1 cellular context compared by ENCODE assay signal in the genomic region with DNA sequence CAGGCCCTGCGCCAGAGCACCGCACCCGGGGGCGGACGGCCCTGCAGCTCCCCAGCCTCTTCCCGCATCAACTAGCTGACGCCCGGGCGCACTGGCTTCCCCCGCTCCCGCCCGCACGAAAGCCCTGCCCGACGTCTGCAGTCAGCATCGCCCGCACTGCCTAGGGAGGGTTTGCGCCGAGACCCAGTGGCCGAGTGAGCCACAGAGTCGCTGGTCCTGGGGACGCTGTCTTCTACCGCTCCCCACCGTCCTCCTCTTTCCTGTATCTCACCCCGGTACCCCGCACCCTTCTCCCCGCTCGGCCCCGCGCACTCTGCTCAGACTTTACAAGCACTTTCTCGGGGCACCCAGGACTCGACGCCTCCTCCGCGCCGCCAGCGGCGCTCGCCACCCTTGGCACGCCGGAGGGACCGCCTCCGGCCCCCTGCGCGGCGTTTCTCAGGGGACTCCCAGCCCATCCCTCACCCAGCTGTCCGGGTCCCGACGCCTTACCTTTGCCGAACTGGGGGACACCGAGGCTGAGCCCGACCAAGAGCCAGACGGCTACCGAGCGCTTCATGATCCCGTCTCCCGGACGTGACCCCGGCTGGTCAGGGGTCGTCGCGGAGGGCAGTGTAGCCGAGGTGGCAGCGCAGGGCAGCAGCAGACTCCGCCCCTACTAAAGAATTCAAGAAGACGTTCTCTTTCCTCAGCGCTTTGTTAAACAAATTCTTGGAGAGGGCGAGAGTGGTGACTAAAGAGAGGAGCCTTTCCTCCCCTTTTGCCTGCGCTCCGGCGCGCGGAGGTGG.
TF ChIP-seq lines count a peak whose summit lies in the region.

No MANE protein-coding gene starts in this region.

TF ChIP-seq in H1, 55 proteins besides CTCF, POLR2A, EP300 and RAD21:
- TF ChIP-seq SUZ12 (IDR thresholded peaks at IDR 0.05; ENCODE audit: low read length) (peak; percentile 42; the same call in 1 of the 2 replicates), KDM4A (IDR thresholded peaks at IDR 0.05; ENCODE audit: low read depth, low read length, severe bottlenecking) (peak; percentile 97), TBP (IDR thresholded peaks at IDR 0.05; ENCODE audit: low read depth, low read length) (peak; percentile 41), EZH2 (IDR thresholded peaks at IDR 0.05; ENCODE audit: low read depth, low read length, severe bottlenecking) (peak; percentile 22), PHF8 (conservative IDR thresholded peaks at IDR 0.05; ENCODE audit: low read depth, low read length) (peak; percentile 65; the same call in 1 of the 2 replicates), POLR2AphosphoS5 (IDR thresholded peaks at IDR 0.05; ENCODE audit: low read depth, low read length) (peak; percentile 65; the same call in 1 of the 2 replicates), HDAC2 (IDR thresholded peaks at IDR 0.05; ENCODE audit: borderline replicate concordance in 1 of 2, low read depth in 2 of 2, low read length in 2 of 2) (peak in 1 of 2 experiments; percentile 29; a peak in 1 of 4 replicates), SIRT6 (IDR thresholded peaks at IDR 0.05; ENCODE audit: low read length) (no peak), CREB1 (IDR thresholded peaks at IDR 0.05) (peak; percentile 63), CTBP2 (IDR thresholded peaks at IDR 0.05; ENCODE audit: borderline replicate concordance, insufficient read depth, insufficient read length, low read length) (peak; percentile 63), TAF1 (IDR thresholded peaks at IDR 0.05; ENCODE audit: low read depth, low read length) (peak; percentile 50; the same call in 1 of the 2 replicates), SIN3A (conservative IDR thresholded peaks at IDR 0.05 in 1 of 2, IDR thresholded peaks at IDR 0.05 in 1 of 2; ENCODE audit: low read depth in 1 of 2, low read length in 2 of 2) (no peak), TEAD4 (IDR thresholded peaks at IDR 0.05; ENCODE audit: low read depth, low read length) (0 out of 2 replicates have a peak, but pooled peaks have one; percentile 16), SP2 (IDR thresholded peaks at IDR 0.05; ENCODE audit: low read length) (no peak), RBBP5 (IDR thresholded peaks at IDR 0.05; ENCODE audit: borderline replicate concordance, low read depth, low read length) (peak; percentile 98), ASH2L (IDR thresholded peaks at IDR 0.05; ENCODE audit: low read length) (peak; percentile 99)
- TF ChIP-seq, protein P1, sequence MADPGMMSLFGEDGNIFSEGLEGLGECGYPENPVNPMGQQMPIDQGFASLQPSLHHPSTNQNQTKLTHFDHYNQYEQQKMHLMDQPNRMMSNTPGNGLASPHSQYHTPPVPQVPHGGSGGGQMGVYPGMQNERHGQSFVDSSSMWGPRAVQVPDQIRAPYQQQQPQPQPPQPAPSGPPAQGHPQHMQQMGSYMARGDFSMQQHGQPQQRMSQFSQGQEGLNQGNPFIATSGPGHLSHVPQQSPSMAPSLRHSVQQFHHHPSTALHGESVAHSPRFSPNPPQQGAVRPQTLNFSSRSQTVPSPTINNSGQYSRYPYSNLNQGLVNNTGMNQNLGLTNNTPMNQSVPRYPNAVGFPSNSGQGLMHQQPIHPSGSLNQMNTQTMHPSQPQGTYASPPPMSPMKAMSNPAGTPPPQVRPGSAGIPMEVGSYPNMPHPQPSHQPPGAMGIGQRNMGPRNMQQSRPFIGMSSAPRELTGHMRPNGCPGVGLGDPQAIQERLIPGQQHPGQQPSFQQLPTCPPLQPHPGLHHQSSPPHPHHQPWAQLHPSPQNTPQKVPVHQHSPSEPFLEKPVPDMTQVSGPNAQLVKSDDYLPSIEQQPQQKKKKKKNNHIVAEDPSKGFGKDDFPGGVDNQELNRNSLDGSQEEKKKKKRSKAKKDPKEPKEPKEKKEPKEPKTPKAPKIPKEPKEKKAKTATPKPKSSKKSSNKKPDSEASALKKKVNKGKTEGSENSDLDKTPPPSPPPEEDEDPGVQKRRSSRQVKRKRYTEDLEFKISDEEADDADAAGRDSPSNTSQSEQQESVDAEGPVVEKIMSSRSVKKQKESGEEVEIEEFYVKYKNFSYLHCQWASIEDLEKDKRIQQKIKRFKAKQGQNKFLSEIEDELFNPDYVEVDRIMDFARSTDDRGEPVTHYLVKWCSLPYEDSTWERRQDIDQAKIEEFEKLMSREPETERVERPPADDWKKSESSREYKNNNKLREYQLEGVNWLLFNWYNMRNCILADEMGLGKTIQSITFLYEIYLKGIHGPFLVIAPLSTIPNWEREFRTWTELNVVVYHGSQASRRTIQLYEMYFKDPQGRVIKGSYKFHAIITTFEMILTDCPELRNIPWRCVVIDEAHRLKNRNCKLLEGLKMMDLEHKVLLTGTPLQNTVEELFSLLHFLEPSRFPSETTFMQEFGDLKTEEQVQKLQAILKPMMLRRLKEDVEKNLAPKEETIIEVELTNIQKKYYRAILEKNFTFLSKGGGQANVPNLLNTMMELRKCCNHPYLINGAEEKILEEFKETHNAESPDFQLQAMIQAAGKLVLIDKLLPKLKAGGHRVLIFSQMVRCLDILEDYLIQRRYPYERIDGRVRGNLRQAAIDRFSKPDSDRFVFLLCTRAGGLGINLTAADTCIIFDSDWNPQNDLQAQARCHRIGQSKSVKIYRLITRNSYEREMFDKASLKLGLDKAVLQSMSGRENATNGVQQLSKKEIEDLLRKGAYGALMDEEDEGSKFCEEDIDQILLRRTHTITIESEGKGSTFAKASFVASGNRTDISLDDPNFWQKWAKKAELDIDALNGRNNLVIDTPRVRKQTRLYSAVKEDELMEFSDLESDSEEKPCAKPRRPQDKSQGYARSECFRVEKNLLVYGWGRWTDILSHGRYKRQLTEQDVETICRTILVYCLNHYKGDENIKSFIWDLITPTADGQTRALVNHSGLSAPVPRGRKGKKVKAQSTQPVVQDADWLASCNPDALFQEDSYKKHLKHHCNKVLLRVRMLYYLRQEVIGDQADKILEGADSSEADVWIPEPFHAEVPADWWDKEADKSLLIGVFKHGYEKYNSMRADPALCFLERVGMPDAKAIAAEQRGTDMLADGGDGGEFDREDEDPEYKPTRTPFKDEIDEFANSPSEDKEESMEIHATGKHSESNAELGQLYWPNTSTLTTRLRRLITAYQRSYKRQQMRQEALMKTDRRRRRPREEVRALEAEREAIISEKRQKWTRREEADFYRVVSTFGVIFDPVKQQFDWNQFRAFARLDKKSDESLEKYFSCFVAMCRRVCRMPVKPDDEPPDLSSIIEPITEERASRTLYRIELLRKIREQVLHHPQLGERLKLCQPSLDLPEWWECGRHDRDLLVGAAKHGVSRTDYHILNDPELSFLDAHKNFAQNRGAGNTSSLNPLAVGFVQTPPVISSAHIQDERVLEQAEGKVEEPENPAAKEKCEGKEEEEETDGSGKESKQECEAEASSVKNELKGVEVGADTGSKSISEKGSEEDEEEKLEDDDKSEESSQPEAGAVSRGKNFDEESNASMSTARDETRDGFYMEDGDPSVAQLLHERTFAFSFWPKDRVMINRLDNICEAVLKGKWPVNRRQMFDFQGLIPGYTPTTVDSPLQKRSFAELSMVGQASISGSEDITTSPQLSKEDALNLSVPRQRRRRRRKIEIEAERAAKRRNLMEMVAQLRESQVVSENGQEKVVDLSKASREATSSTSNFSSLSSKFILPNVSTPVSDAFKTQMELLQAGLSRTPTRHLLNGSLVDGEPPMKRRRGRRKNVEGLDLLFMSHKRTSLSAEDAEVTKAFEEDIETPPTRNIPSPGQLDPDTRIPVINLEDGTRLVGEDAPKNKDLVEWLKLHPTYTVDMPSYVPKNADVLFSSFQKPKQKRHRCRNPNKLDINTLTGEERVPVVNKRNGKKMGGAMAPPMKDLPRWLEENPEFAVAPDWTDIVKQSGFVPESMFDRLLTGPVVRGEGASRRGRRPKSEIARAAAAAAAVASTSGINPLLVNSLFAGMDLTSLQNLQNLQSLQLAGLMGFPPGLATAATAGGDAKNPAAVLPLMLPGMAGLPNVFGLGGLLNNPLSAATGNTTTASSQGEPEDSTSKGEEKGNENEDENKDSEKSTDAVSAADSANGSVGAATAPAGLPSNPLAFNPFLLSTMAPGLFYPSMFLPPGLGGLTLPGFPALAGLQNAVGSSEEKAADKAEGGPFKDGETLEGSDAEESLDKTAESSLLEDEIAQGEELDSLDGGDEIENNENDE (IDR thresholded peaks at IDR 0.05; ENCODE audit: insufficient replicate concordance, low read length): no peak
